Comparison of ENCODE assay signal across 7 cellular contexts in the genomic region with DNA sequence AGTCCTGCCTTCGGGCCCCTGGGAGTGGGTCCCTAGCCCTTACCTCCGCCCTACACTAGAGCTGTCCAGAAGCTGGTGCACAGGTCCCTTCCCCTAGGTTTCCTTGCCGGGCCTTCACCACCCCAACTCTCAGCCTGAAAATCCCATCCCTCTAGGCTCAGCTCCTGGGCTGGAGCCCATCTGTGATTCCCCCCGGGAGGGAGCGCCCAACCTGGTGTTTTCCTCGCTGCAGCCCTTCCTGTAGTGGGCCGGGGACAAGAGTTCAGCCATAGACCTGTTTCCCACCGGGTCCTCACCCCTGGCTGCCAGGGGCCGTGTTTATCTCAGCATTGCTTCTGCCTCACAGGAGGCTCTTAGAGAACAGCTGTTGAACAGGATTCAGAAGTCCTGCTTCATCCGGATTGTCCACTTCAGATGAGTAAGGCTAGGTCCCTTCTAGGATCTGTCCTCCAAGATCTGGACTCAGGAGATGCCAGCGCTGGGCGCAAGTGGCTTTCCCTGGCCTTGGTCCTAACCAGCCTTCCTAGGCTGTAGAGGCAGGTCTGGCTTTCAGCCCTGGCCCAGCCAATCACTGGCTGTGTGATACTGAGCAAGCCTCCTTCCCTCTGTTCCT. TPM values are rescaled to one million over a fixed set of nuclear protein-coding genes. Genes with fewer than 3 reads are reported as not detected.
DNase-seq lines count a peak whose midpoint lies in the region; ATAC-seq, FAIRE-seq and TF ChIP-seq lines count a peak whose summit lies in the region.

No MANE protein-coding gene starts in this region.

- intact Hi-C loops in activated CD8-positive, alpha-beta T cell treated with anti-CD3 and anti-CD28 coated beads for 36 hours (cut with micrococcal nuclease): no loop called here

- peak overlapping the region; percentile 85 for H3K4me3 Mint-ChIP-seq in activated CD8-positive, alpha-beta T cell treated with anti-CD3 and anti-CD28 coated beads for 36 hours

- no peaks in the 10 kb centered on the region for H3K36me3 Mint-ChIP-seq in activated CD8-positive, alpha-beta T cell treated with anti-CD3 and anti-CD28 coated beads for 36 hours (ENCODE audit: low read depth)

- POLR2A ChIA-PET in HEK293 (lab: Yijun Ruan, JAX): interaction anchor here (1.3 to 2.2 kb wide), 6 partner anchors 8 to 54 kb away, joined by 4 to 18 read pairs (median 8); a partner anchor contains a TSS
- POLR2A ChIA-PET in activated CD8-positive, alpha-beta T cell treated with anti-CD3 and anti-CD28 coated beads for 36 hours (lab: Charles Lee): interaction anchor here (0.6 to 5.3 kb wide), 8 partner anchors 9 to 375 kb away, joined by 3 to 25 read pairs (median 4); no protein-coding TSS in a partner anchor

- CTCF ChIA-PET in HEK293 (lab: Yijun Ruan, JAX): interaction anchor here (0.7 to 7.0 kb wide), 6 partner anchors 11 to 53 kb away, joined by 3 to 55 read pairs (median 3); a partner anchor contains a TSS
- CTCF ChIA-PET in activated CD8-positive, alpha-beta T cell treated with anti-CD3 and anti-CD28 coated beads for 36 hours (lab: Charles Lee): interaction anchor here (0.8 to 2.8 kb wide), 8 partner anchors 14 to 129 kb away, joined by 3 to 10 read pairs (median 4); no protein-coding TSS in a partner anchor

- H3K4me3 ChIP-seq in HEK293 (ENCODE audit: low read depth, low read length) (peak overlapping the region; percentile 62), iPS-11a (ENCODE audit: low read depth, low read length) (peak overlapping the region; percentile 69), skeletal muscle tissue (ENCODE audit: low read length in 3 of 3) (peak overlapping the region; percentile 69 to 80 (median 75))

- H3K27ac Mint-ChIP-seq in activated CD8-positive, alpha-beta T cell treated with anti-CD3 and anti-CD28 coated beads for 36 hours: peak overlapping the region; percentile 68

- H3K9me3 ChIP-seq in HEK293 (ENCODE audit: control insufficient read depth, insufficient read depth, low read depth, low read length) (no peaks in the 10 kb centered on the region), skeletal muscle tissue (ENCODE audit: control insufficient read depth in 3 of 3, low read length in 3 of 3) (no peaks in the 10 kb centered on the region)

- no peaks in the 10 kb centered on the region for H3K9me3 Mint-ChIP-seq in activated CD8-positive, alpha-beta T cell treated with anti-CD3 and anti-CD28 coated beads for 36 hours

- TF ChIP-seq CTCF in HEK293 (tag by site-specific recombination; IDR thresholded peaks at IDR 0.05): no peak
- TF ChIP-seq CTCF in activated CD8-positive, alpha-beta T cell treated with anti-CD3 and anti-CD28 coated beads for 36 hours (IDR thresholded peaks at IDR 0.05): no peak

- FAIRE-seq in urothelium cell line (lab: Jason Lieb, UNC): no peak

- peak overlapping the region; percentile 66 to 79 (median 68) for H3K9ac ChIP-seq in skeletal muscle tissue (ENCODE audit: low read depth in 1 of 3, low read length in 3 of 3)

- no peaks in the 10 kb centered on the region for H3K27me3 Mint-ChIP-seq in activated CD8-positive, alpha-beta T cell treated with anti-CD3 and anti-CD28 coated beads for 36 hours

- H3K27ac ChIP-seq in HEK293 (ENCODE audit: extremely low read depth, low read depth, low read length): no peak overlapping the region
- no peak overlapping the region for H3K27ac ChIP-seq in skeletal muscle tissue (ENCODE audit: low read depth, low read length)

- H3K4me1 ChIP-seq in HEK293 (ENCODE audit: control insufficient read depth, insufficient read depth, low read length) (no peaks in the 10 kb centered on the region), skeletal muscle tissue (ENCODE audit: control insufficient read depth in 3 of 3, insufficient read depth in 3 of 3, low read length in 3 of 3) (peaks cover 22 to 36% (median 36%) of the 10 kb centered on the region in 3 donors)

- peaks cover 53% of the 10 kb centered on the region for H3K4me1 Mint-ChIP-seq in activated CD8-positive, alpha-beta T cell treated with anti-CD3 and anti-CD28 coated beads for 36 hours (ENCODE audit: low read depth)

- H3K36me3 ChIP-seq in HEK293 (ENCODE audit: control insufficient read depth in 2 of 2, insufficient read depth in 1 of 2, low read length in 2 of 2): no peaks in the 10 kb centered on the region
- H3K36me3 ChIP-seq in skeletal muscle tissue (ENCODE audit: control insufficient read depth in 3 of 3, insufficient read depth in 3 of 3, low read length in 3 of 3): no peaks in the 10 kb centered on the region

- H3K27me3 ChIP-seq in skeletal muscle tissue (ENCODE audit: control insufficient read depth in 3 of 3, insufficient read depth in 3 of 3, low read length in 3 of 3): peaks cover 2 to 24% (median 13%) of the 10 kb centered on the region in 3 donors

- ATAC-seq in activated CD8-positive, alpha-beta T cell treated with anti-CD3 and anti-CD28 coated beads for 36 hours: no peak

- no peak for DNase-seq in activated CD8-positive, alpha-beta T cell treated with anti-CD3 and anti-CD28 coated beads for 36 hours
- DNase-seq in urothelium cell line (ENCODE audit: low spot score): no peak
- no peak for DNase-seq in NCI-H2081 (lab: John Stamatoyannopoulos, UW)
- DNase-seq in NOMO-1 treated with DMSO at 0.1 percent for 48 hours (lab: John Stamatoyannopoulos, UW; ENCODE audit: unreplicated experiment): no peak

TF ChIP-seq in HEK293, 187 proteins besides CTCF, POLR2A, EP300 and RAD21:
- TF ChIP-seq, protein P1, sequence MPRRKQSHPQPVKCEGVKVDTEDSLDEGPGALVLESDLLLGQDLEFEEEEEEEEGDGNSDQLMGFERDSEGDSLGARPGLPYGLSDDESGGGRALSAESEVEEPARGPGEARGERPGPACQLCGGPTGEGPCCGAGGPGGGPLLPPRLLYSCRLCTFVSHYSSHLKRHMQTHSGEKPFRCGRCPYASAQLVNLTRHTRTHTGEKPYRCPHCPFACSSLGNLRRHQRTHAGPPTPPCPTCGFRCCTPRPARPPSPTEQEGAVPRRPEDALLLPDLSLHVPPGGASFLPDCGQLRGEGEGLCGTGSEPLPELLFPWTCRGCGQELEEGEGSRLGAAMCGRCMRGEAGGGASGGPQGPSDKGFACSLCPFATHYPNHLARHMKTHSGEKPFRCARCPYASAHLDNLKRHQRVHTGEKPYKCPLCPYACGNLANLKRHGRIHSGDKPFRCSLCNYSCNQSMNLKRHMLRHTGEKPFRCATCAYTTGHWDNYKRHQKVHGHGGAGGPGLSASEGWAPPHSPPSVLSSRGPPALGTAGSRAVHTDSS (tag by site-specific recombination; IDR thresholded peaks at IDR 0.05): no peak
- peak; percentile 8; the same call in 1 of the 2 replicates for TF ChIP-seq ZBTB17 (tag by site-specific recombination; IDR thresholded peaks at IDR 0.05)
- TF ChIP-seq, protein P2, sequence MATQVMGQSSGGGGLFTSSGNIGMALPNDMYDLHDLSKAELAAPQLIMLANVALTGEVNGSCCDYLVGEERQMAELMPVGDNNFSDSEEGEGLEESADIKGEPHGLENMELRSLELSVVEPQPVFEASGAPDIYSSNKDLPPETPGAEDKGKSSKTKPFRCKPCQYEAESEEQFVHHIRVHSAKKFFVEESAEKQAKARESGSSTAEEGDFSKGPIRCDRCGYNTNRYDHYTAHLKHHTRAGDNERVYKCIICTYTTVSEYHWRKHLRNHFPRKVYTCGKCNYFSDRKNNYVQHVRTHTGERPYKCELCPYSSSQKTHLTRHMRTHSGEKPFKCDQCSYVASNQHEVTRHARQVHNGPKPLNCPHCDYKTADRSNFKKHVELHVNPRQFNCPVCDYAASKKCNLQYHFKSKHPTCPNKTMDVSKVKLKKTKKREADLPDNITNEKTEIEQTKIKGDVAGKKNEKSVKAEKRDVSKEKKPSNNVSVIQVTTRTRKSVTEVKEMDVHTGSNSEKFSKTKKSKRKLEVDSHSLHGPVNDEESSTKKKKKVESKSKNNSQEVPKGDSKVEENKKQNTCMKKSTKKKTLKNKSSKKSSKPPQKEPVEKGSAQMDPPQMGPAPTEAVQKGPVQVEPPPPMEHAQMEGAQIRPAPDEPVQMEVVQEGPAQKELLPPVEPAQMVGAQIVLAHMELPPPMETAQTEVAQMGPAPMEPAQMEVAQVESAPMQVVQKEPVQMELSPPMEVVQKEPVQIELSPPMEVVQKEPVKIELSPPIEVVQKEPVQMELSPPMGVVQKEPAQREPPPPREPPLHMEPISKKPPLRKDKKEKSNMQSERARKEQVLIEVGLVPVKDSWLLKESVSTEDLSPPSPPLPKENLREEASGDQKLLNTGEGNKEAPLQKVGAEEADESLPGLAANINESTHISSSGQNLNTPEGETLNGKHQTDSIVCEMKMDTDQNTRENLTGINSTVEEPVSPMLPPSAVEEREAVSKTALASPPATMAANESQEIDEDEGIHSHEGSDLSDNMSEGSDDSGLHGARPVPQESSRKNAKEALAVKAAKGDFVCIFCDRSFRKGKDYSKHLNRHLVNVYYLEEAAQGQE (tag by site-specific recombination; IDR thresholded peaks at IDR 0.05): peak; percentile 35; the same call in 1 of the 2 replicates
- no peak for TF ChIP-seq ZNF571 (tag by site-specific recombination; IDR thresholded peaks at IDR 0.05)
- no peak for TF ChIP-seq ZNF16 (tag by site-specific recombination; IDR thresholded peaks at IDR 0.05; ENCODE audit: low read depth)
- TF ChIP-seq ZNF266 (tag by site-specific recombination; IDR thresholded peaks at IDR 0.05; ENCODE audit: low read depth): no peak
- no peak for TF ChIP-seq YY1 (tag by site-specific recombination; IDR thresholded peaks at IDR 0.05)
- TF ChIP-seq ZNF19 (tag by site-specific recombination; IDR thresholded peaks at IDR 0.05; ENCODE audit: low read depth): no peak
- peak; percentile 76 for TF ChIP-seq ZBTB48 (tag by site-specific recombination; IDR thresholded peaks at IDR 0.05)

RNA-seq across cellular contexts. Expression of a gene that starts 1.0 kb away (rescaled TPM):
- total RNA-seq in activated CD8-positive, alpha-beta T cell treated with anti-CD3 and anti-CD28 coated beads for 36 hours: 10 to 100 TPM; 12.2 to 13.6 TPM
- total RNA-seq in skeletal muscle tissue: 69.4 TPM

RNA-seq across cellular contexts. Expression of a gene that starts 31.7 kb away (rescaled TPM):
- not detected for total RNA-seq in activated CD8-positive, alpha-beta T cell treated with anti-CD3 and anti-CD28 coated beads for 36 hours
- total RNA-seq in skeletal muscle tissue: 1.0 TPM

RNA-seq across cellular contexts. Expression of a gene that starts 53.2 kb away (rescaled TPM):
- total RNA-seq in activated CD8-positive, alpha-beta T cell treated with anti-CD3 and anti-CD28 coated beads for 36 hours: 100 to 1,000 TPM; 116 to 119 TPM
- 114 TPM for total RNA-seq in skeletal muscle tissue
